8 cellular contexts compared by ENCODE assay signal in genomic region chr20:60510356-60510755, GRCh38.
"Had no signal": no experiment of that assay in that cellular context is flagged by ENCODE, and none has a peak within 500 bp of the region (broad histone marks: within the 10 kb centered on the region; RNA-seq: fewer than 3 reads in every experiment).

No MANE protein-coding gene starts in this region.

- H2AFZ ChIP-seq: GM23338 had no signal

- H3K4me3 ChIP-seq: GM23338, K562 had no signal

- H3K4me2 ChIP-seq: GM23338 had no signal

- H3K27ac Mint-ChIP-seq: GM23338, H9 had no signal

- FAIRE-seq: H1, H54, K562 had no signal

- ATAC-seq: GM23338, K562 had no signal

- DNase-seq: H9, HCEC 1CT, IMR-90, KG1 had no signal

- H3K4me3 Mint-ChIP-seq: GM23338, H9 had no signal
